In genomic region chr17:80485846-80486245, GRCh38 we compare ENCODE assay signal across 17 cellular contexts. TPM values are rescaled to one million over a fixed set of nuclear protein-coding genes. Genes with fewer than 3 reads are reported as not detected.
DNase-seq lines count a peak whose midpoint lies in the region; ATAC-seq and TF ChIP-seq lines count a peak whose summit lies in the region.
"Had no signal": no experiment of that assay in that cellular context is flagged by ENCODE, and none has a peak within 500 bp of the region (broad histone marks: within the 10 kb centered on the region; RNA-seq: fewer than 3 reads in every experiment).

No MANE protein-coding gene starts in this region.

- no peaks in the 10 kb centered on the region for H3K9me3 Mint-ChIP-seq in naive B cell
- H3K9me3 Mint-ChIP-seq: activated T-helper 2 cell treated with anti-CD3 and anti-CD28 coated beads, Interferon-gamma antibody, Interleukin-2, Interleukin-4, amounts not matched to agents 10 μg/mL and 5 μg/mL and 100 μg/mL, durations not matched to agents 14 hours and 24 hours and 36 hours had no signal

- H3K27me3 Mint-ChIP-seq in naive B cell = peaks cover 24 to 55% (median 43%) of the 10 kb centered on the region in 3 donors

- peak overlapping the region in 5 of 6 donors; percentile 2 to 91 (median 55) for H3K27ac Mint-ChIP-seq in naive B cell
- H3K27ac Mint-ChIP-seq: activated T-helper 2 cell treated with anti-CD3 and anti-CD28 coated beads, Interferon-gamma antibody, Interleukin-2, Interleukin-4, amounts not matched to agents 10 μg/mL and 5 μg/mL and 100 μg/mL, durations not matched to agents 14 hours and 24 hours and 36 hours; immature natural killer cell had no signal

- H3K36me3 Mint-ChIP-seq in naive B cell = no peaks in the 10 kb centered on the region
- H3K36me3 Mint-ChIP-seq: immature natural killer cell had no signal

- no peak for TF ChIP-seq CTCF in DND-41 (IDR thresholded peaks at IDR 0.05; ENCODE audit: borderline replicate concordance, extremely low read depth, low read length, poor library complexity, severe bottlenecking)

- H3K36me3 ChIP-seq in DND-41 (ENCODE audit: insufficient read depth, low read length) = no peaks in the 10 kb centered on the region
- H3K36me3 ChIP-seq: adrenal gland, cardiac muscle cell, heart left ventricle, lower lobe of right lung, pancreas, thoracic aorta had no signal

- H3K4me3 ChIP-seq in DND-41 (ENCODE audit: low read depth in 1 of 2, low read length in 2 of 2) = no peak overlapping the region; a peak in 1 of 4 replicates
- H3K4me3 ChIP-seq: adrenal gland, cardiac muscle cell, heart left ventricle, lower lobe of right lung, pancreas, thoracic aorta had no signal

- H3K27ac ChIP-seq in DND-41 (ENCODE audit: low read length) = peak overlapping the region; percentile 80
- H3K27ac ChIP-seq: adrenal gland, cardiac muscle cell, heart left ventricle, lower lobe of right lung, pancreas, thoracic aorta had no signal

- H3K9ac ChIP-seq in DND-41 (ENCODE audit: low read depth, low read length) = peak overlapping the region; percentile 42

- peaks cover 37% of the 10 kb centered on the region for H3K4me1 ChIP-seq in DND-41 (ENCODE audit: insufficient read depth, low read length)
- H3K4me1 ChIP-seq: adrenal gland, heart left ventricle, lower lobe of right lung, pancreas had no signal

- no peaks in the 10 kb centered on the region for H3K27me3 ChIP-seq in DND-41 (ENCODE audit: insufficient read depth, low read length, poor library complexity)
- H3K27me3 ChIP-seq: pancreas had no signal

- H3K4me1 Mint-ChIP-seq in naive B cell = peaks cover 4 to 11% (median 5%) of the 10 kb centered on the region in 3 donors
- H3K4me1 Mint-ChIP-seq: immature natural killer cell had no signal

- H3K79me2 ChIP-seq in DND-41 (ENCODE audit: insufficient read depth, low read length) = no peaks in the 10 kb centered on the region

- H3K4me3 Mint-ChIP-seq in naive B cell = peak overlapping the region in 1 of 8 donors; percentile 44
- H3K4me3 Mint-ChIP-seq: immature natural killer cell had no signal

- ATAC-seq in DND-41 (ENCODE audit: insufficient read depth, low read depth) (peak; percentile 97), naive B cell (ENCODE audit: low read depth in 2 of 2) (peak; percentile 94 to 95), GM19351 (IDR thresholded peaks at IDR 0.05; ENCODE audit: unreplicated experiment) (no peak)
- ATAC-seq: heart left ventricle, lower lobe of right lung, pancreas had no signal

- H3K4me2 ChIP-seq in DND-41 (ENCODE audit: insufficient read depth, low read length) = peak overlapping the region; percentile 27

- H2AFZ ChIP-seq in DND-41 (ENCODE audit: low read depth, low read length) = no peak overlapping the region

- no peaks in the 10 kb centered on the region for H3K9me3 ChIP-seq in DND-41 (ENCODE audit: insufficient read depth, low read length, severe bottlenecking)
- H3K9me3 ChIP-seq: adrenal gland, lower lobe of right lung, pancreas, thoracic aorta had no signal

- DNase-seq in DND-41 (peak; percentile 87), NAMALWA (ENCODE audit: low spot score) (peak; percentile 98), NCI-H524 treated with DMSO at 0.1 percent for 48 hours (lab: John Stamatoyannopoulos, UW) (peak; percentile 99), naive B cell (peak; percentile 66), foreskin melanocyte (no peak), HK-2 (ENCODE audit: unreplicated experiment) (no peak)
- DNase-seq: adrenal gland; heart left ventricle; immature natural killer cell; lower lobe of right lung; pancreas; Right ventricle myocardium superior; stimulated activated CD4-positive, alpha-beta T cell treated with anti-CD3 and anti-CD28 coated beads, Interleukin-4, amount 100 ng/mL, for 4 hours had no signal

- H4K20me1 ChIP-seq in DND-41 (ENCODE audit: insufficient read depth, low read length) = no peaks in the 10 kb centered on the region

RNA-seq across cellular contexts. Expression of gene NPTX1, which starts 9.4 kb away (rescaled TPM):
- not detected for polyA plus RNA-seq in naive B cell (ENCODE audit: low read depth in 6 of 6)
- polyA plus RNA-seq: cardiac muscle cell had no signal

RNA-seq across cellular contexts. Expression of gene RPTOR, which starts 58.8 kb away (rescaled TPM):
- 10 to 100 TPM in 2 of 6 donors, 1 to 10 TPM in 4; 5.5 to 13.9 (median 9.0) TPM for polyA plus RNA-seq in naive B cell (ENCODE audit: low read depth in 6 of 6)

Comparison
In these comparisons a context has a peak if more than half of its experiments do, and no peak if none do; other contexts are left out.
1. DNase-seq: peak in DND-41 (single experiment), NAMALWA (single experiment), NCI-H524 treated with DMSO at 0.1 percent for 48 hours (single experiment) and naive B cell (single experiment); none in foreskin melanocyte (single experiment) and HK-2 (single experiment).